8 cellular contexts compared by ENCODE assay signal in genomic region chr6:30617565-30618269, GRCh38. TPM values are rescaled to one million over a fixed set of nuclear protein-coding genes. Genes with fewer than 3 reads are reported as not detected.
A peak's percentile ranks its signal among the peaks of the same experiment; 100 is the strongest.
DNase-seq lines count a peak whose midpoint lies in the region; ATAC-seq and TF ChIP-seq lines count a peak whose summit lies in the region.

Gene MRPS18B (plus strand): TSS chr6:30617840. CDS start chr6:30617866, 26 bp downstream.

- H3K4me3 Mint-ChIP-seq in neural progenitor cell = peak within 1 kb of the TSS; percentile 96

- H3K4me2 ChIP-seq in MM.1S (ENCODE audit: low read depth, low read length) = peak within 1 kb of the TSS; percentile 75
- peak within 1 kb of the TSS; percentile 98 for H3K4me2 ChIP-seq in neural progenitor cell

- in situ Hi-C loops in HAP-1 (cut with MboI; ENCODE audit: low sequenced_read_pairs) = loop anchor here (5.0 kb wide), 1 partner anchor 105 kb away; the partner anchor contains the start of gene TUBB

- no peaks in the 10 kb centered on the region for H3K9me3 ChIP-seq in HAP-1
- H3K9me3 ChIP-seq in MM.1S (replicated peaks; ENCODE audit: insufficient read depth, low read length) = no peaks in the 10 kb centered on the region
- no peaks in the 10 kb centered on the region for H3K9me3 ChIP-seq in neural progenitor cell (ENCODE audit: low read depth)

- H3K4me3 ChIP-seq in HAP-1 (peak within 1 kb of the TSS; percentile 99), MM.1S (ENCODE audit: low read length) (peak within 1 kb of the TSS; percentile 95), neural progenitor cell (peak within 1 kb of the TSS; percentile 85)

- H3K4me1 ChIP-seq in HAP-1 = peaks cover 25% of the 10 kb centered on the region
- peaks cover 8% of the 10 kb centered on the region; the same call in 1 of the 2 replicates for H3K4me1 ChIP-seq in MM.1S (ENCODE audit: low read length)
- H3K4me1 ChIP-seq in foreskin keratinocyte = peaks cover 16% of the 10 kb centered on the region
- H3K4me1 ChIP-seq in neural progenitor cell = peaks cover 19% of the 10 kb centered on the region

- H3K27ac ChIP-seq in MM.1S (ENCODE audit: low read length) = peak within 1 kb of the TSS; percentile 96
- H3K27ac ChIP-seq in foreskin keratinocyte = peak within 1 kb of the TSS; percentile 97
- H3K27ac ChIP-seq in neural progenitor cell = peak within 1 kb of the TSS; percentile 100

- H3K4me1 Mint-ChIP-seq in neural progenitor cell = peaks cover 37% of the 10 kb centered on the region

- peaks cover 34% of the 10 kb centered on the region for H3F3A ChIP-seq in MM.1S (ENCODE audit: insufficient read depth, low read length)
- H3F3A ChIP-seq in neural progenitor cell (ENCODE audit: low read depth) = peaks cover 41% of the 10 kb centered on the region

- no peaks in the 10 kb centered on the region for H3K27me3 ChIP-seq in HAP-1 (ENCODE audit: low read depth)
- H3K27me3 ChIP-seq in MM.1S (replicated peaks; ENCODE audit: insufficient read depth, low read length) = no peaks in the 10 kb centered on the region
- H3K27me3 ChIP-seq in foreskin keratinocyte = no peaks in the 10 kb centered on the region
- no peaks in the 10 kb centered on the region for H3K27me3 ChIP-seq in neural progenitor cell

- H3K27ac Mint-ChIP-seq in neural progenitor cell = peak within 1 kb of the TSS; percentile 98

- H2AFZ ChIP-seq in MM.1S (ENCODE audit: low read length) (peak within 1 kb of the TSS; percentile 54), neural progenitor cell (replicated peaks) (peak within 1 kb of the TSS; percentile 92)

- peaks cover 7% of the 10 kb centered on the region for H3K9me3 Mint-ChIP-seq in neural progenitor cell

- peaks cover 29% of the 10 kb centered on the region for H3K36me3 Mint-ChIP-seq in neural progenitor cell

- peak; percentile 82 for ATAC-seq in foreskin keratinocyte

- H3K36me3 ChIP-seq in HAP-1 (replicated peaks) (peaks cover 67% of the 10 kb centered on the region), MM.1S (replicated peaks; ENCODE audit: insufficient read depth, low read length) (peaks cover 10% of the 10 kb centered on the region), neural progenitor cell (peaks cover 10% of the 10 kb centered on the region)

- H4K20me1 ChIP-seq in MM.1S (ENCODE audit: insufficient read depth, low read length) (no peaks in the 10 kb centered on the region; the same call in 1 of the 2 replicates), neural progenitor cell (ENCODE audit: low read depth) (peaks cover 27% of the 10 kb centered on the region)

- DNase-seq in ELR (ENCODE audit: low read depth) = peak; percentile 98
- DNase-seq in HAP-1 (ENCODE audit: low spot score in 2 of 2) = peak; percentile 94 to 96
- peak; percentile 97 for DNase-seq in MM.1S
- DNase-seq in SIG-M5 treated with dmso at 0.1 percent for 504 hours (lab: John Stamatoyannopoulos, UW; ENCODE audit: unreplicated experiment) = peak; percentile 96
- peak; percentile 99 for DNase-seq in activated gamma-delta T cell treated with Interleukin-2 at 50 U/mL for 16 hours
- DNase-seq in foreskin keratinocyte = peak; percentile 95 to 98
- DNase-seq in neural progenitor cell (ENCODE audit: low spot score) = peak; percentile 97
- peak; percentile 98 for DNase-seq in stromal cell of bone marrow (ENCODE audit: low read depth)

- no peaks in the 10 kb centered on the region for H3K9me2 ChIP-seq in MM.1S (replicated peaks; ENCODE audit: insufficient read depth, low read length)

- H3K9ac ChIP-seq in MM.1S (ENCODE audit: low read length) = peak within 1 kb of the TSS; percentile 100
- peak within 1 kb of the TSS; percentile 99 for H3K9ac ChIP-seq in neural progenitor cell

- H3K27me3 Mint-ChIP-seq in neural progenitor cell (ENCODE audit: insufficient read depth, low read depth) = peaks cover 25% of the 10 kb centered on the region

- TF ChIP-seq CTCF in MM.1S (IDR thresholded peaks at IDR 0.05; ENCODE audit: low read length) = no peak
- TF ChIP-seq CTCF in foreskin keratinocyte (conservative IDR thresholded peaks at IDR 0.05) = no peak
- TF ChIP-seq CTCF in neural progenitor cell (IDR thresholded peaks at IDR 0.05) = no peak

- H3K79me2 ChIP-seq in MM.1S (ENCODE audit: low read length) (peaks cover 63% of the 10 kb centered on the region), neural progenitor cell (ENCODE audit: low read depth) (peaks cover 63% of the 10 kb centered on the region)

RNA-seq across cellular contexts. Expression of gene MRPS18B, which starts in this region (rescaled TPM):
- total RNA-seq in foreskin keratinocyte (61.5 and 64.8 TPM in 2 replicates), neural progenitor cell (ENCODE audit: low replicate concordance) (18.5 and 32.1 TPM in 2 replicates)
- 67.4 and 71.8 TPM in 2 replicates for polyA plus RNA-seq in foreskin keratinocyte

Comparison
In these comparisons a context has a peak if more than half of its experiments do, and no peak if none do; other contexts are left out.
1. Peak in every context shown above with its lines: DNase-seq, ATAC-seq, H3K4me3 ChIP-seq and H3K27ac ChIP-seq.